In genomic region chr6:150182460-150183078, GRCh38 we compare ENCODE assay signal across 19 cellular contexts. TPM values are rescaled to one million over a fixed set of nuclear protein-coding genes. Genes with fewer than 3 reads are reported as not detected.
DNase-seq lines count a peak whose midpoint lies in the region; ATAC-seq and TF ChIP-seq lines count a peak whose summit lies in the region.
"Had no signal": no experiment of that assay in that cellular context is flagged by ENCODE, and none has a peak within 500 bp of the region (broad histone marks: within the 10 kb centered on the region; RNA-seq: fewer than 3 reads in every experiment).

No MANE protein-coding gene starts in this region.

- H3K9me3 Mint-ChIP-seq in activated T-cell treated with anti-CD3 and anti-CD28 coated beads, Interleukin-2, amount 50 U/mL, for 72 hours = no peaks in the 10 kb centered on the region

- peak overlapping the region; percentile 56 for H3K4me2 ChIP-seq in OCI-LY3 (ENCODE audit: low read length)

- H3K27me3 Mint-ChIP-seq in activated T-cell treated with anti-CD3 and anti-CD28 coated beads, Interleukin-2, amount 50 U/mL, for 72 hours (ENCODE audit: low read depth) = peaks cover 38% of the 10 kb centered on the region

- H3K36me3 ChIP-seq in OCI-LY3 (replicated peaks; ENCODE audit: low read depth, low read length) = no peaks in the 10 kb centered on the region
- H3K36me3 ChIP-seq in transverse colon = no peaks in the 10 kb centered on the region
- H3K36me3 ChIP-seq: BLaER1 treated with 17β-estradiol and CSF1 and Interleukin-3, amounts not matched to agents 10 nM and 100 nM had no signal

- H3K4me3 ChIP-seq in right cardiac atrium (ENCODE audit: low read length) (no peak overlapping the region), OCI-LY3 (ENCODE audit: low read length) (no peak overlapping the region), transverse colon (no peak overlapping the region)
- H3K4me3 ChIP-seq: BLaER1 treated with 17β-estradiol and CSF1 and Interleukin-3, amounts not matched to agents 10 nM and 100 nM had no signal

- no peak for TF ChIP-seq POLR2A in transverse colon (IDR thresholded peaks at IDR 0.05)

- H4K20me1 ChIP-seq in OCI-LY3 (ENCODE audit: insufficient read depth, low read length) = no peaks in the 10 kb centered on the region
- H4K20me1 ChIP-seq: BLaER1 treated with 17β-estradiol and CSF1 and Interleukin-3, amounts not matched to agents 10 nM and 100 nM had no signal

- no peaks in the 10 kb centered on the region for H3K9me3 ChIP-seq in right cardiac atrium (ENCODE audit: control insufficient read depth, low read length)
- no peaks in the 10 kb centered on the region for H3K9me3 ChIP-seq in OCI-LY3 (ENCODE audit: insufficient read depth, low read length)
- no peaks in the 10 kb centered on the region for H3K9me3 ChIP-seq in transverse colon

- H3K9ac ChIP-seq in OCI-LY3 (ENCODE audit: low read length) = peak overlapping the region; percentile 2; the same call in 1 of the 2 replicates
- H3K9ac ChIP-seq: BLaER1 treated with 17β-estradiol and CSF1 and Interleukin-3, amounts not matched to agents 10 nM and 100 nM had no signal

- H3K36me3 Mint-ChIP-seq in activated T-cell treated with anti-CD3 and anti-CD28 coated beads, Interleukin-2, amount 50 U/mL, for 72 hours (ENCODE audit: insufficient read depth in 2 of 2) = no peaks in the 10 kb centered on the region
- H3K36me3 Mint-ChIP-seq: CD4-positive, CD25-positive, alpha-beta regulatory T cell; CD8-positive, alpha-beta memory T cell had no signal

- no peak overlapping the region for H2AFZ ChIP-seq in OCI-LY3 (ENCODE audit: low read depth, low read length)

- TF ChIP-seq CTCF in OCI-LY3 (IDR thresholded peaks at IDR 0.05; ENCODE audit: low read depth, low read length) (no peak), transverse colon (IDR thresholded peaks at IDR 0.05) (no peak)

- in situ Hi-C loops in transverse colon (cut with MboI; ENCODE audit: low pct_ligation_motif_present in 1 of 4, low pct_unique_long_range_greater_than_20kb in 1 of 4, low sequenced_read_pairs in 3 of 4) = no loop called here

- no peak for ATAC-seq in right cardiac atrium
- no peak for ATAC-seq in left cardiac atrium
- peak; percentile 68 for ATAC-seq in left colon
- no peak for ATAC-seq in GM19395 (IDR thresholded peaks at IDR 0.05; ENCODE audit: unreplicated experiment)
- no peak for ATAC-seq in activated T-cell treated with anti-CD3 and anti-CD28 coated beads, Interleukin-2, amount 50 U/mL, for 72 hours (replicated peaks in 1 of 2)
- ATAC-seq: HepG2 had no signal

- H3K27ac ChIP-seq in right cardiac atrium (ENCODE audit: low read length) = peak overlapping the region; percentile 6
- peak overlapping the region; percentile 69 for H3K27ac ChIP-seq in OCI-LY3 (ENCODE audit: low read length)
- H3K27ac ChIP-seq in transverse colon = peak overlapping the region; percentile 63 to 80 (median 72)

- intact Hi-C loops in right cardiac atrium (cut with DNase I) (no loop called here), left cardiac atrium (cut with DNase I) (no loop called here), left colon (cut with DNase I, micrococcal nuclease) (no loop called here), transverse colon (cut with DNase I; ENCODE audit: low total_unique reads) (no loop called here)

- WGBS in right cardiac atrium = 96% methylated on average over 4 of the region's 4 CpGs
- 64 to 71% methylated on average over 4 of the region's 4 CpGs for WGBS in transverse colon (ENCODE audit: low coverage in 1 of 2), 2 donors

- no peak for TF ChIP-seq EP300 in transverse colon (IDR thresholded peaks at IDR 0.05; ENCODE audit: low read depth)

- DNase-seq in right cardiac atrium (no peak), left cardiac atrium (no peak), left colon (no peak), transverse colon (no peak), amygdala (lab: John Stamatoyannopoulos, UW) (no peak)
- no peak for DNase-seq in activated T-cell treated with anti-CD3 and anti-CD28 coated beads, Interleukin-2, amount 50 U/mL, for 72 hours
- DNase-seq: 8988T; CD4-positive, CD25-positive, alpha-beta regulatory T cell; CD8-positive, alpha-beta memory T cell; COR-L47; DMS 273 treated with DMSO at 0.1 percent for 48 hours; DMS53; DND-41; H9 had no signal

- H3K27me3 ChIP-seq in right cardiac atrium (ENCODE audit: control insufficient read depth, insufficient read depth) (no peaks in the 10 kb centered on the region), OCI-LY3 (ENCODE audit: low read depth, low read length) (no peaks in the 10 kb centered on the region), transverse colon (no peaks in the 10 kb centered on the region)
- H3K27me3 ChIP-seq: BLaER1 treated with 17β-estradiol and CSF1 and Interleukin-3, amounts not matched to agents 10 nM and 100 nM had no signal

- H3K4me1 ChIP-seq in right cardiac atrium (ENCODE audit: control insufficient read depth, insufficient read depth, low read length) = no peaks in the 10 kb centered on the region
- H3K4me1 ChIP-seq in OCI-LY3 (ENCODE audit: low read length) = peaks cover 54% of the 10 kb centered on the region
- H3K4me1 ChIP-seq in transverse colon = peaks cover 12 to 39% (median 18%) of the 10 kb centered on the region in 4 donors

- no peak overlapping the region for H3K27ac Mint-ChIP-seq in activated T-cell treated with anti-CD3 and anti-CD28 coated beads, Interleukin-2, amount 50 U/mL, for 72 hours
- H3K27ac Mint-ChIP-seq: CD4-positive, CD25-positive, alpha-beta regulatory T cell; CD8-positive, alpha-beta memory T cell; H9 had no signal

- H3K4me3 Mint-ChIP-seq in activated T-cell treated with anti-CD3 and anti-CD28 coated beads, Interleukin-2, amount 50 U/mL, for 72 hours = no peak overlapping the region
- H3K4me3 Mint-ChIP-seq: CD4-positive, CD25-positive, alpha-beta regulatory T cell; CD8-positive, alpha-beta memory T cell; H9 had no signal

- H3K4me1 Mint-ChIP-seq in activated T-cell treated with anti-CD3 and anti-CD28 coated beads, Interleukin-2, amount 50 U/mL, for 72 hours (ENCODE audit: low read depth) = no peaks in the 10 kb centered on the region
- H3K4me1 Mint-ChIP-seq: CD4-positive, CD25-positive, alpha-beta regulatory T cell; H9 had no signal

- H3K79me2 ChIP-seq in OCI-LY3 (ENCODE audit: low read length) = no peaks in the 10 kb centered on the region; the same call in 1 of the 2 replicates

RNA-seq across cellular contexts. Expression of gene PPP1R14C, which starts 39.7 kb away (rescaled TPM):
- total RNA-seq in right cardiac atrium = 100 to 1,000 TPM in 3 of 4 donors, 10 to 100 TPM in 1; 90.7 to 170 (median 103) TPM
- polyA plus RNA-seq in right cardiac atrium = 92.8 TPM
- total RNA-seq in left cardiac atrium = 100 to 1,000 TPM in 1 of 2 donors, 10 to 100 TPM in 1; 94.9 to 114 TPM
- total RNA-seq in left colon = 10 to 100 TPM; 28.9 to 40.0 TPM
- total RNA-seq in transverse colon = 10 to 100 TPM in 3 of 4 donors, 1 to 10 TPM in 1; 1.2 to 64.5 (median 38.8) TPM
- total RNA-seq in activated T-cell treated with anti-CD3 and anti-CD28 coated beads, Interleukin-2, amount 50 U/mL, for 72 hours = 1 to 10 TPM; 1.8 TPM
- total RNA-seq: CD4-positive, CD25-positive, alpha-beta regulatory T cell; HepG2 had no signal
- polyA plus RNA-seq: AG04450; CD4-positive, CD25-positive, alpha-beta regulatory T cell; HepG2 had no signal

Comparison
In these comparisons a context has a peak if more than half of its experiments do, and no peak if none do; other contexts are left out.
1. H3K27ac ChIP-seq: peak in every context shown above with its lines; median percentile 72 in transverse colon; 69 in OCI-LY3; 6 in right cardiac atrium.